ENCODE assay signal across 8 cellular contexts in genomic region chr1:19374402-19374801, GRCh38.
DNase-seq lines count a peak whose midpoint lies in the region; ATAC-seq and TF ChIP-seq lines count a peak whose summit lies in the region.

No MANE protein-coding gene starts in this region.

- H3K4me3 ChIP-seq in GM12875 (ENCODE audit: low read depth, low read length) (no peak overlapping the region), WERI-Rb-1 (ENCODE audit: low read depth, low read length) (no peak overlapping the region), kidney epithelial cell (ENCODE audit: low read depth, low read length) (no peak overlapping the region)

- H3K27ac ChIP-seq in WERI-Rb-1 = no peak overlapping the region

- in situ Hi-C loops in KBM-7 (cut with MboI; ENCODE audit: low pct_unique_long_range_greater_than_20kb, low sequenced_read_pairs) = no loop called here

- no peak for ATAC-seq in GM18907 (IDR thresholded peaks at IDR 0.05; ENCODE audit: unreplicated experiment)
- no peak for ATAC-seq in HG02642 (IDR thresholded peaks at IDR 0.05; ENCODE audit: poor library complexity, unreplicated experiment)

- peaks cover 7% of the 10 kb centered on the region for H3K9me3 ChIP-seq in WERI-Rb-1 (ENCODE audit: severe bottlenecking)

- peak; percentile 13 for TF ChIP-seq CTCF in AG09319 (IDR thresholded peaks at IDR 0.05; ENCODE audit: low read depth, low read length)
- TF ChIP-seq CTCF in GM12875 (IDR thresholded peaks at IDR 0.05; ENCODE audit: borderline replicate concordance, insufficient read depth, low read depth, low read length) = peak; percentile 50
- TF ChIP-seq CTCF in WERI-Rb-1 (IDR thresholded peaks at IDR 0.05; ENCODE audit: low read depth, low read length) = peak; percentile 70
- peak; percentile 64 for TF ChIP-seq CTCF in kidney epithelial cell (IDR thresholded peaks at IDR 0.05; ENCODE audit: insufficient read depth, low read length, poor library complexity, severe bottlenecking)

- no peak for DNase-seq in AG09319 (ENCODE audit: extremely low read depth, low read depth)
- peak; percentile 35 for DNase-seq in WERI-Rb-1
- no peak for DNase-seq in kidney epithelial cell (ENCODE audit: low read depth)
- no peak for DNase-seq in GM03348 (ENCODE audit: low spot score)
- no peak for DNase-seq in KBM-7

- H3K36me3 ChIP-seq in WERI-Rb-1 (peaks cover 30% of the 10 kb centered on the region), kidney epithelial cell (ENCODE audit: control insufficient read depth, insufficient read depth, low read length) (peaks cover 3% of the 10 kb centered on the region)

- no peaks in the 10 kb centered on the region for H3K27me3 ChIP-seq in WERI-Rb-1 (ENCODE audit: insufficient read depth, low read depth, severe bottlenecking)
- H3K27me3 ChIP-seq in kidney epithelial cell (ENCODE audit: control insufficient read depth, insufficient read depth, low read length) = no peaks in the 10 kb centered on the region

Comparison
In these comparisons a context has a peak if more than half of its experiments do, and no peak if none do; other contexts are left out.
1. CTCF ChIP-seq: peak in every context shown above with its lines; median percentile 70 in WERI-Rb-1; 64 in kidney epithelial cell; 50 in GM12875; 13 in AG09319.